In genomic region chr7:112481833-112482669, GRCh38 we compare ENCODE assay signal across 1 cellular context.
TF ChIP-seq lines count a peak whose summit lies in the region.

No MANE protein-coding gene starts in this region.

TF ChIP-seq in SK-N-SH, 30 proteins besides CTCF, POLR2A, EP300 and RAD21 (continued from another document):
- TF ChIP-seq, protein P1, sequence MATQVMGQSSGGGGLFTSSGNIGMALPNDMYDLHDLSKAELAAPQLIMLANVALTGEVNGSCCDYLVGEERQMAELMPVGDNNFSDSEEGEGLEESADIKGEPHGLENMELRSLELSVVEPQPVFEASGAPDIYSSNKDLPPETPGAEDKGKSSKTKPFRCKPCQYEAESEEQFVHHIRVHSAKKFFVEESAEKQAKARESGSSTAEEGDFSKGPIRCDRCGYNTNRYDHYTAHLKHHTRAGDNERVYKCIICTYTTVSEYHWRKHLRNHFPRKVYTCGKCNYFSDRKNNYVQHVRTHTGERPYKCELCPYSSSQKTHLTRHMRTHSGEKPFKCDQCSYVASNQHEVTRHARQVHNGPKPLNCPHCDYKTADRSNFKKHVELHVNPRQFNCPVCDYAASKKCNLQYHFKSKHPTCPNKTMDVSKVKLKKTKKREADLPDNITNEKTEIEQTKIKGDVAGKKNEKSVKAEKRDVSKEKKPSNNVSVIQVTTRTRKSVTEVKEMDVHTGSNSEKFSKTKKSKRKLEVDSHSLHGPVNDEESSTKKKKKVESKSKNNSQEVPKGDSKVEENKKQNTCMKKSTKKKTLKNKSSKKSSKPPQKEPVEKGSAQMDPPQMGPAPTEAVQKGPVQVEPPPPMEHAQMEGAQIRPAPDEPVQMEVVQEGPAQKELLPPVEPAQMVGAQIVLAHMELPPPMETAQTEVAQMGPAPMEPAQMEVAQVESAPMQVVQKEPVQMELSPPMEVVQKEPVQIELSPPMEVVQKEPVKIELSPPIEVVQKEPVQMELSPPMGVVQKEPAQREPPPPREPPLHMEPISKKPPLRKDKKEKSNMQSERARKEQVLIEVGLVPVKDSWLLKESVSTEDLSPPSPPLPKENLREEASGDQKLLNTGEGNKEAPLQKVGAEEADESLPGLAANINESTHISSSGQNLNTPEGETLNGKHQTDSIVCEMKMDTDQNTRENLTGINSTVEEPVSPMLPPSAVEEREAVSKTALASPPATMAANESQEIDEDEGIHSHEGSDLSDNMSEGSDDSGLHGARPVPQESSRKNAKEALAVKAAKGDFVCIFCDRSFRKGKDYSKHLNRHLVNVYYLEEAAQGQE (IDR thresholded peaks at IDR 0.05; ENCODE audit: low read depth, low read length), result no peak
- TF ChIP-seq TAF1 (IDR thresholded peaks at IDR 0.05; ENCODE audit: borderline replicate concordance, low read depth, low read length), result no peak; the same call in 1 of the 2 replicates
- TF ChIP-seq PBX3 (IDR thresholded peaks at IDR 0.05), result peak; percentile 35; the same call in 1 of the 2 replicates
- TF ChIP-seq NRF1 (IDR thresholded peaks at IDR 0.05; ENCODE audit: low read depth, low read length), result no peak
- TF ChIP-seq, protein P2, sequence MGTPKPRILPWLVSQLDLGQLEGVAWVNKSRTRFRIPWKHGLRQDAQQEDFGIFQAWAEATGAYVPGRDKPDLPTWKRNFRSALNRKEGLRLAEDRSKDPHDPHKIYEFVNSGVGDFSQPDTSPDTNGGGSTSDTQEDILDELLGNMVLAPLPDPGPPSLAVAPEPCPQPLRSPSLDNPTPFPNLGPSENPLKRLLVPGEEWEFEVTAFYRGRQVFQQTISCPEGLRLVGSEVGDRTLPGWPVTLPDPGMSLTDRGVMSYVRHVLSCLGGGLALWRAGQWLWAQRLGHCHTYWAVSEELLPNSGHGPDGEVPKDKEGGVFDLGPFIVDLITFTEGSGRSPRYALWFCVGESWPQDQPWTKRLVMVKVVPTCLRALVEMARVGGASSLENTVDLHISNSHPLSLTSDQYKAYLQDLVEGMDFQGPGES (IDR thresholded peaks at IDR 0.05; ENCODE audit: low read depth, low read length), result no peak
- 0 out of 2 replicates have a peak, but pooled peaks have one; percentile 2 for TF ChIP-seq ELF1 (IDR thresholded peaks at IDR 0.05)
- TF ChIP-seq SMC3 (IDR thresholded peaks at IDR 0.05; ENCODE audit: low read depth, low read length), result no peak
- TF ChIP-seq GABPA (IDR thresholded peaks at IDR 0.05; ENCODE audit: low read depth), result no peak
- 0 out of 2 replicates have a peak, but pooled peaks have one; percentile 2 for TF ChIP-seq TEAD4 (IDR thresholded peaks at IDR 0.05; ENCODE audit: borderline replicate concordance, insufficient read depth)
- no peak for TF ChIP-seq FOXM1 (IDR thresholded peaks at IDR 0.05; ENCODE audit: low read depth)
- no peak for TF ChIP-seq EZH2phosphoT487 (IDR thresholded peaks at IDR 0.05; ENCODE audit: borderline replicate concordance, low read depth)
- peak; percentile 31; the same call in 1 of the 2 replicates for TF ChIP-seq GATA2 (CRISPR knock-in tag; IDR thresholded peaks at IDR 0.05)
- no peak for TF ChIP-seq RCOR1 (IDR thresholded peaks at IDR 0.05; ENCODE audit: low read length)
- TF ChIP-seq CHD2 (IDR thresholded peaks at IDR 0.05; ENCODE audit: low read length, partially characterized antibody), result no peak
- TF ChIP-seq MXI1 (IDR thresholded peaks at IDR 0.05; ENCODE audit: low read depth, low read length), result no peak
- TF ChIP-seq POLR2AphosphoS5 (IDR thresholded peaks at IDR 0.05; ENCODE audit: low read depth, low read length), result no peak; the same call in 1 of the 2 replicates
- TF ChIP-seq, protein P3, sequence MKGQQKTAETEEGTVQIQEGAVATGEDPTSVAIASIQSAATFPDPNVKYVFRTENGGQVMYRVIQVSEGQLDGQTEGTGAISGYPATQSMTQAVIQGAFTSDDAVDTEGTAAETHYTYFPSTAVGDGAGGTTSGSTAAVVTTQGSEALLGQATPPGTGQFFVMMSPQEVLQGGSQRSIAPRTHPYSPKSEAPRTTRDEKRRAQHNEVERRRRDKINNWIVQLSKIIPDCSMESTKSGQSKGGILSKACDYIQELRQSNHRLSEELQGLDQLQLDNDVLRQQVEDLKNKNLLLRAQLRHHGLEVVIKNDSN (IDR thresholded peaks at IDR 0.05; ENCODE audit: borderline replicate concordance, low read depth), result peak; percentile 86
